ENCODE assay signal across 1 cellular context in genomic region chr1:20078711-20079110, GRCh38.
TF ChIP-seq lines count a peak whose summit lies in the region.

No MANE protein-coding gene starts in this region.

TF ChIP-seq in GM12878, 131 proteins besides CTCF, POLR2A, EP300 and RAD21:
- no peak for TF ChIP-seq MXI1 (IDR thresholded peaks at IDR 0.05; ENCODE audit: low read depth, low read length)
- TF ChIP-seq SREBF1 (IDR thresholded peaks at IDR 0.05; ENCODE audit: low read length): no peak
- TF ChIP-seq DPF2 (IDR thresholded peaks at IDR 0.05): no peak
- TF ChIP-seq CEBPZ (IDR thresholded peaks at IDR 0.05; ENCODE audit: low read depth, low read length): no peak
- no peak for TF ChIP-seq GATAD2B (conservative IDR thresholded peaks at IDR 0.05; ENCODE audit: low read depth)
- TF ChIP-seq RB1 (IDR thresholded peaks at IDR 0.05; ENCODE audit: borderline replicate concordance): no peak
- TF ChIP-seq, protein P1, sequence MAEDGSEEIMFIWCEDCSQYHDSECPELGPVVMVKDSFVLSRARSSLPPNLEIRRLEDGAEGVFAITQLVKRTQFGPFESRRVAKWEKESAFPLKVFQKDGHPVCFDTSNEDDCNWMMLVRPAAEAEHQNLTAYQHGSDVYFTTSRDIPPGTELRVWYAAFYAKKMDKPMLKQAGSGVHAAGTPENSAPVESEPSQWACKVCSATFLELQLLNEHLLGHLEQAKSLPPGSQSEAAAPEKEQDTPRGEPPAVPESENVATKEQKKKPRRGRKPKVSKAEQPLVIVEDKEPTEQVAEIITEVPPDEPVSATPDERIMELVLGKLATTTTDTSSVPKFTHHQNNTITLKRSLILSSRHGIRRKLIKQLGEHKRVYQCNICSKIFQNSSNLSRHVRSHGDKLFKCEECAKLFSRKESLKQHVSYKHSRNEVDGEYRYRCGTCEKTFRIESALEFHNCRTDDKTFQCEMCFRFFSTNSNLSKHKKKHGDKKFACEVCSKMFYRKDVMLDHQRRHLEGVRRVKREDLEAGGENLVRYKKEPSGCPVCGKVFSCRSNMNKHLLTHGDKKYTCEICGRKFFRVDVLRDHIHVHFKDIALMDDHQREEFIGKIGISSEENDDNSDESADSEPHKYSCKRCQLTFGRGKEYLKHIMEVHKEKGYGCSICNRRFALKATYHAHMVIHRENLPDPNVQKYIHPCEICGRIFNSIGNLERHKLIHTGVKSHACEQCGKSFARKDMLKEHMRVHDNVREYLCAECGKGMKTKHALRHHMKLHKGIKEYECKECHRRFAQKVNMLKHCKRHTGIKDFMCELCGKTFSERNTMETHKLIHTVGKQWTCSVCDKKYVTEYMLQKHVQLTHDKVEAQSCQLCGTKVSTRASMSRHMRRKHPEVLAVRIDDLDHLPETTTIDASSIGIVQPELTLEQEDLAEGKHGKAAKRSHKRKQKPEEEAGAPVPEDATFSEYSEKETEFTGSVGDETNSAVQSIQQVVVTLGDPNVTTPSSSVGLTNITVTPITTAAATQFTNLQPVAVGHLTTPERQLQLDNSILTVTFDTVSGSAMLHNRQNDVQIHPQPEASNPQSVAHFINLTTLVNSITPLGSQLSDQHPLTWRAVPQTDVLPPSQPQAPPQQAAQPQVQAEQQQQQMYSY (CRISPR knock-in tag; IDR thresholded peaks at IDR 0.05): no peak
- no peak for TF ChIP-seq SRF (IDR thresholded peaks at IDR 0.05; ENCODE audit: low read depth in 2 of 2, low read length in 2 of 2)
- no peak for TF ChIP-seq SIX5 (IDR thresholded peaks at IDR 0.05; ENCODE audit: low read depth, low read length, severe bottlenecking)
